9 cellular contexts compared by ENCODE assay signal in genomic region chr20:62368629-62369507, GRCh38. TPM values are rescaled to one million over a fixed set of nuclear protein-coding genes. Genes with fewer than 3 reads are reported as not detected.
A peak's percentile ranks its signal among the peaks of the same experiment; 100 is the strongest.
DNase-seq lines count a peak whose midpoint lies in the region; ATAC-seq and TF ChIP-seq lines count a peak whose summit lies in the region.
"Had no signal": no experiment of that assay in that cellular context is flagged by ENCODE, and none has a peak within 500 bp of the region (broad histone marks: within the 10 kb centered on the region; RNA-seq: fewer than 3 reads in every experiment).

No MANE protein-coding gene starts in this region.

- peaks cover 4% of the 10 kb centered on the region for H3K4me1 Mint-ChIP-seq in CD4-positive, alpha-beta T cell (ENCODE audit: low read depth)

- H2BK15ac ChIP-seq in IMR-90 (ENCODE audit: low read depth, low read length), result no peak overlapping the region

- no TSS peak for BruUV-seq in IMR-90 (replicated peaks; lab: Mats Ljungman, UMichigan)

- no peak for TF ChIP-seq RAD21 in IMR-90 (IDR thresholded peaks at IDR 0.05; ENCODE audit: low read length)

- peak overlapping the region; percentile 72 for H3K4ac ChIP-seq in IMR-90 (ENCODE audit: low read depth, low read length)

- no peak overlapping the region for H2BK20ac ChIP-seq in IMR-90 (ENCODE audit: low read depth, low read length)

- H3K14ac ChIP-seq in IMR-90 (replicated peaks; ENCODE audit: low read depth, low read length), result no peak overlapping the region

- H3K27me3 Mint-ChIP-seq in CD4-positive, alpha-beta T cell, result peaks cover 30% of the 10 kb centered on the region

- peak overlapping the region; percentile 54 for H3K4me3 Mint-ChIP-seq in CD4-positive, alpha-beta T cell

- H2BK120ac ChIP-seq in IMR-90 (ENCODE audit: low read depth, low read length), result peak overlapping the region; percentile 53; the same call in 1 of the 2 replicates

- CTCF ChIA-PET in CD4-positive, alpha-beta T cell (lab: Charles Lee), result interaction anchor here (0.6 kb wide), 1 partner anchor 13 kb away, joined by 4 read pairs; no protein-coding TSS in a partner anchor
- CTCF ChIA-PET in IMR-90 (lab: Yijun Ruan, JAX), result interaction anchor here (0.5 to 2.2 kb wide), 7 partner anchors 11 to 67 kb away, joined by 3 to 8 read pairs (median 3); partner anchors contain the start of gene ADRM1

- no peak overlapping the region for H2BK5ac ChIP-seq in IMR-90 (ENCODE audit: low read depth, low read length, poor library complexity, severe bottlenecking)

- no peaks in the 10 kb centered on the region for H3K9me3 Mint-ChIP-seq in CD4-positive, alpha-beta T cell

- H4K20me1 ChIP-seq in IMR-90 (ENCODE audit: insufficient read depth, low read length), result peaks cover 22% of the 10 kb centered on the region

- no peak for TF ChIP-seq EP300 in transverse colon (IDR thresholded peaks at IDR 0.05; ENCODE audit: low read depth)

- H3K9ac ChIP-seq in IMR-90 (ENCODE audit: low read depth, low read length), result no peak overlapping the region

- no peak for TF ChIP-seq CTCF in CD4-positive, alpha-beta T cell (IDR thresholded peaks at IDR 0.05)
- TF ChIP-seq CTCF in IMR-90 (conservative IDR thresholded peaks at IDR 0.05; ENCODE audit: low read depth, low read length) (peak; percentile 43), brain microvascular endothelial cell (IDR thresholded peaks at IDR 0.05; ENCODE audit: low read depth, low read length, missing control alignments) (peak; percentile 53), transverse colon (IDR thresholded peaks at IDR 0.05) (peak; percentile 17 to 47 (median 40))

- H3K36me3 Mint-ChIP-seq in CD4-positive, alpha-beta T cell (ENCODE audit: low read depth), result no peaks in the 10 kb centered on the region

- H3K4me2 ChIP-seq in IMR-90 (ENCODE audit: low read depth, low read length), result peak overlapping the region; percentile 58

- TF ChIP-seq POLR2A in IMR-90 (IDR thresholded peaks at IDR 0.05; ENCODE audit: low read depth, low read length) (no peak), transverse colon (IDR thresholded peaks at IDR 0.05) (no peak)

- in situ Hi-C loops in IMR-90 (cut with MboI; ENCODE audit: low sequenced_read_pairs) (no loop called here), brain microvascular endothelial cell (cut with HindIII; ENCODE audit: low pct_ligation_motif_present, low sequenced_read_pairs) (no loop called here), transverse colon (cut with MboI; ENCODE audit: low pct_ligation_motif_present in 1 of 4, low pct_unique_long_range_greater_than_20kb in 1 of 4, low sequenced_read_pairs in 3 of 4) (no loop called here)

- no peak for DNase-seq in CD4-positive, alpha-beta T cell
- peak; percentile 50 for DNase-seq in IMR-90
- DNase-seq in brain microvascular endothelial cell, result no peak
- DNase-seq in left colon, result peak; percentile 53 to 70
- DNase-seq in transverse colon, result peak; percentile 59
- DNase-seq in activated CD4-positive, alpha-beta T cell treated with anti-CD3 and anti-CD28 coated beads, Interleukin-2, amount 50 U/mL, for 48 hours, result no peak

- H4K8ac ChIP-seq in IMR-90 (ENCODE audit: low read depth in 2 of 2, low read length in 2 of 2), result peak overlapping the region in 1 of 2 experiments; percentile 40; a peak in 1 of 4 replicates

- H3K79me1 ChIP-seq in IMR-90 (ENCODE audit: low read depth in 1 of 2, low read length in 2 of 2), result no peaks in the 10 kb centered on the region

- 7% methylated on average over 6 of the region's 26 CpGs; no CpG with 5 or more reads in 1 of the 2 experiments for WGBS in IMR-90 (ENCODE audit: extremely low coverage in 2 of 2, insufficient read length in 1 of 2), 2 experiments
- 4% methylated on average over 20 of the region's 26 CpGs; no CpG with 5 or more reads in 1 of the 2 donors for WGBS in transverse colon (ENCODE audit: low coverage in 1 of 2), 2 donors

- intact Hi-C loops in CD4-positive, alpha-beta T cell (cut with DNase I, micrococcal nuclease), result loop anchor here in 1 of 2 experiments (5.0 kb wide), 1 partner anchor 67 kb away; the partner anchor contains the start of gene ADRM1
- intact Hi-C loops in IMR-90 (cut with micrococcal nuclease), result no loop called here
- intact Hi-C loops in left colon (cut with DNase I, micrococcal nuclease), result no loop called here
- intact Hi-C loops in transverse colon (cut with DNase I; ENCODE audit: low total_unique reads), result no loop called here

- H2AK5ac ChIP-seq in IMR-90 (ENCODE audit: low read depth, low read length), result peak overlapping the region; percentile 52

- H3K36me3 ChIP-seq in IMR-90 (ENCODE audit: control insufficient read depth, insufficient read depth, low read length) (no peaks in the 10 kb centered on the region), brain microvascular endothelial cell (replicated peaks) (no peaks in the 10 kb centered on the region), transverse colon (no peaks in the 10 kb centered on the region)

- H4K5ac ChIP-seq in IMR-90 (ENCODE audit: low read depth, low read length), result peak overlapping the region; percentile 69

- H2AK9ac ChIP-seq in IMR-90 (replicated peaks; ENCODE audit: low read depth, low read length, poor library complexity), result peak overlapping the region; percentile 33

- H3K4me3 ChIP-seq in IMR-90 (ENCODE audit: insufficient read depth, low read depth, low read length) (no peak overlapping the region), brain microvascular endothelial cell (ENCODE audit: low read depth, low read length) (no peak overlapping the region), transverse colon (peak overlapping the region in 2 of 4 donors; percentile 58 to 82)

- no peak overlapping the region for H3K56ac ChIP-seq in IMR-90 (ENCODE audit: extremely low read depth, insufficient read depth, low read length)

- no peak for ATAC-seq in CD4-positive, alpha-beta T cell (ENCODE audit: poor library complexity)
- ATAC-seq in IMR-90 (ENCODE audit: low read depth), result peak; percentile 60
- peak; percentile 13 for ATAC-seq in left colon
- ATAC-seq in GM21528 (IDR thresholded peaks at IDR 0.05; ENCODE audit: low FRiP score, unreplicated experiment), result no peak
- no peak for ATAC-seq in GM19455 (IDR thresholded peaks at IDR 0.05; ENCODE audit: unreplicated experiment)

- H3K18ac ChIP-seq in IMR-90 (ENCODE audit: low read depth, low read length), result peak overlapping the region; percentile 54

- H3K4me1 ChIP-seq in IMR-90 (ENCODE audit: control insufficient read depth, insufficient read depth, low read length) (peaks cover 33% of the 10 kb centered on the region), transverse colon (peaks cover 44 to 73% (median 58%) of the 10 kb centered on the region in 4 donors)

- dilution Hi-C loops in IMR-90 (cut with HindIII; ENCODE audit: low sequenced_read_pairs, unreplicated experiment), result no loop called here

- H3K23ac ChIP-seq in IMR-90 (ENCODE audit: low read depth, low read length), result no peak overlapping the region

- peaks cover 42% of the 10 kb centered on the region for H3K27me3 ChIP-seq in CD4-positive, alpha-beta T cell (ENCODE audit: control insufficient read depth, insufficient read depth, low read length)
- no peaks in the 10 kb centered on the region for H3K27me3 ChIP-seq in IMR-90 (ENCODE audit: control insufficient read depth, insufficient read depth, low read length)
- H3K27me3 ChIP-seq in brain microvascular endothelial cell (replicated peaks), result no peaks in the 10 kb centered on the region
- peaks cover 63% of the 10 kb centered on the region for H3K27me3 ChIP-seq in transverse colon

- H2AFZ ChIP-seq in IMR-90 (replicated peaks; ENCODE audit: low read length, poor library complexity), result peak overlapping the region; percentile 76

- POLR2A ChIA-PET in CD4-positive, alpha-beta T cell (lab: Charles Lee), result no interaction called here
- POLR2A ChIA-PET in IMR-90 (lab: Charles Lee; ENCODE audit: unreplicated experiment), result interaction anchor here (0.5 to 0.6 kb wide), 2 partner anchors 203 to 585 kb away, joined by 3 to 7 read pairs; no protein-coding TSS in a partner anchor

- peak overlapping the region; percentile 41; the same call in 1 of the 2 replicates for H4K91ac ChIP-seq in IMR-90 (ENCODE audit: insufficient read depth, low read depth, low read length)

- H3K27ac Mint-ChIP-seq in CD4-positive, alpha-beta T cell, result no peak overlapping the region

- no peaks in the 10 kb centered on the region for H3K9me3 ChIP-seq in CD4-positive, alpha-beta T cell (ENCODE audit: control insufficient read depth, low read length)
- H3K9me3 ChIP-seq in IMR-90 (ENCODE audit: control insufficient read depth, insufficient read depth, low read length) (no peaks in the 10 kb centered on the region), transverse colon (no peaks in the 10 kb centered on the region)

- H3K9me1 ChIP-seq in IMR-90 (ENCODE audit: insufficient read depth, low read length), result peaks cover 8% of the 10 kb centered on the region; the same call in 1 of the 2 replicates

- no peak overlapping the region for H3K27ac ChIP-seq in CD4-positive, alpha-beta T cell (ENCODE audit: low read depth, low read length)
- H3K27ac ChIP-seq in IMR-90 (ENCODE audit: insufficient read depth, low read length) (peak overlapping the region; percentile 38), brain microvascular endothelial cell (no peak overlapping the region), transverse colon (peak overlapping the region; percentile 86 to 97 (median 88))

RNA-seq across cellular contexts. Expression of gene LAMA5, which starts 1.8 kb away (rescaled TPM):
- total RNA-seq in CD4-positive, alpha-beta T cell, result under 1 TPM; 0.16 to 0.78 TPM
- total RNA-seq in IMR-90 (2012; rRNA removed), result 0.56 and 0.90 TPM in 2 replicates
- polyA plus RNA-seq in IMR-90 (2012; rRNA removed), result 7.3 and 11.4 TPM in 2 replicates
- polyA plus RNA-seq in IMR-90 (2012; cell fraction: cytosol; rRNA removed), result 15.0 and 17.8 TPM in 2 replicates
- polyA plus RNA-seq in IMR-90 (2012; cell fraction: nucleus; rRNA removed; ENCODE audit: low replicate concordance), result 27.9 and 77.8 TPM in 2 replicates
- total RNA-seq in left colon, result 10 to 100 TPM; 18.2 to 45.8 TPM
- total RNA-seq in transverse colon, result 100 to 1,000 TPM in 2 of 4 donors, 10 to 100 TPM in 2; 33.2 to 269 (median 91.3) TPM

RNA-seq across cellular contexts. Expression of gene RPS21, which starts 18.0 kb away (rescaled TPM):
- total RNA-seq in CD4-positive, alpha-beta T cell, result 1,000 to 10,000 TPM; 3,015 to 3,210 TPM
- total RNA-seq in IMR-90 (2012; rRNA removed) (2,710 and 3,846 TPM in 2 replicates), left colon (1,000 to 10,000 TPM; 1,150 to 1,291 TPM), transverse colon (1,000 to 10,000 TPM in 3 of 4 donors, 100 to 1,000 TPM in 1; 585 to 2,728 (median 1,375) TPM)
- 4,298 and 4,766 TPM in 2 replicates for polyA plus RNA-seq in IMR-90 (2012; rRNA removed)
- 31,826 and 47,741 TPM in 2 replicates for polyA plus RNA-seq in IMR-90 (2012; cell fraction: cytosol; rRNA removed)
- polyA plus RNA-seq in IMR-90 (2012; cell fraction: nucleus; rRNA removed; ENCODE audit: low replicate concordance), result 3,277 and 3,813 TPM in 2 replicates

RNA-seq across cellular contexts. Expression of gene CABLES2, which starts 38.2 kb away (rescaled TPM):
- 1 to 10 TPM; 4.4 TPM for total RNA-seq in CD4-positive, alpha-beta T cell
- total RNA-seq in IMR-90 (2012; rRNA removed) (1.1 and 1.4 TPM in 2 replicates), left colon (1 to 10 TPM; 7.8 to 9.5 TPM), transverse colon (10 to 100 TPM in 1 of 4 donors, 1 to 10 TPM in 3; 3.7 to 10.1 (median 8.5) TPM)
- 5.1 TPM in 2 replicates for polyA plus RNA-seq in IMR-90 (2012; rRNA removed)
- polyA plus RNA-seq in IMR-90 (2012; cell fraction: cytosol; rRNA removed), result 3.6 and 4.4 TPM in 2 replicates
- 6.7 and 6.8 TPM in 2 replicates for polyA plus RNA-seq in IMR-90 (2012; cell fraction: nucleus; rRNA removed; ENCODE audit: low replicate concordance)

RNA-seq across cellular contexts. Expression of gene RBBP8NL, which starts 58.5 kb away (rescaled TPM):
- total RNA-seq in CD4-positive, alpha-beta T cell, result not detected
- total RNA-seq in IMR-90 (2012; rRNA removed), result not detected in 2 replicates
- polyA plus RNA-seq in IMR-90 (2012; rRNA removed), result not detected in 2 replicates
- not detected in 2 replicates for polyA plus RNA-seq in IMR-90 (2012; cell fraction: cytosol; rRNA removed)
- polyA plus RNA-seq in IMR-90 (2012; cell fraction: nucleus; rRNA removed; ENCODE audit: low replicate concordance), result not detected in 2 replicates
- total RNA-seq in left colon, result 1 to 10 TPM; 4.8 to 6.7 TPM
- 1 to 10 TPM in 3 of 4 donors, under 1 TPM in 1; 0.75 to 9.4 (median 4.3) TPM for total RNA-seq in transverse colon
- total RNA-seq: mononuclear cell had no signal

Comparison
In these comparisons a context has a peak if more than half of its experiments do, and no peak if none do; other contexts are left out.
1. ATAC-seq: peak in IMR-90 (single experiment) and left colon (single experiment); none in CD4-positive, alpha-beta T cell (single experiment), GM21528 (single experiment) and GM19455 (single experiment).
2. DNase-seq: peak in IMR-90 (single experiment), left colon (2 of 2) and transverse colon (single experiment); none in CD4-positive, alpha-beta T cell (0 of 10), brain microvascular endothelial cell (single experiment) and activated CD4-positive, alpha-beta T cell treated with anti-CD3 and anti-CD28 coated beads, Interleukin-2, amount 50 U/mL, for 48 hours (0 of 2).
3. H3K27ac ChIP-seq: peak in IMR-90 (single experiment) and transverse colon (4 of 4); none in CD4-positive, alpha-beta T cell (single experiment) and brain microvascular endothelial cell (single experiment).
4. RNA of gene LAMA5, which starts 1.8 kb away (total RNA-seq): 33.2 to 269 TPM in transverse colon and 18.2 to 45.8 TPM in left colon; 0.56 to 0.90 TPM in IMR-90 and 0.16 to 0.78 TPM in CD4-positive, alpha-beta T cell; every median in the first group is over 10 times any median in the second.